Comparison of ENCODE assay signal across 9 cellular contexts in the genomic region with DNA sequence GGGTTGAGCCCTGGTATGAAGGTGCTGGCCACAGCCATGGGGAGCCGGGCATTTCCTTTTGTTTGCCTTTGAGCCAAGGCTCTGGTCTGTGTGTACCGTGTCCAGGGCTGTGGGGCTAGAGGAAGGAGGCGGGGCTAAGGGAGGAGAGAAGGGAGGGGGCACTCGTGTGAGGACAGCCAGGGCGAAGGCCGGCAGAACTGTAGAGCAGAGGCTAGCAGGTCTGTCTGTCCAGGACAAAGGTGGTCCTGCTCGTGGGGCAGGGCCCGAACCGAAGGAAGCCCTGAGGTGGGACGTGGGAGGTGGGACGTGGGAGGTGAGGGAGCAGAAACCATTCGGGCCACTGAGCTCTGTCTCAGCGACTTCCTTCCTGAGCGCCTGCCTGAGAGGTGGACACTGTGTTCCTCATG. TPM values are rescaled to one million over a fixed set of nuclear protein-coding genes. Genes with fewer than 3 reads are reported as not detected.
DNase-seq lines count a peak whose midpoint lies in the region; ATAC-seq and TF ChIP-seq lines count a peak whose summit lies in the region.
"Had no signal": no experiment of that assay in that cellular context is flagged by ENCODE, and none has a peak within 500 bp of the region (broad histone marks: within the 10 kb centered on the region; RNA-seq: fewer than 3 reads in every experiment).

No MANE protein-coding gene starts in this region.

- no peak for TF ChIP-seq CTCF in RWPE1 (conservative IDR thresholded peaks at IDR 0.05; ENCODE audit: low read depth)
- TF ChIP-seq CTCF in coronary artery (IDR thresholded peaks at IDR 0.05) = no peak
- TF ChIP-seq CTCF in lung (IDR thresholded peaks at IDR 0.05; ENCODE audit: control extremely low read depth, extremely low read depth) = no peak

- no peaks in the 10 kb centered on the region for H3K27me3 ChIP-seq in lung (ENCODE audit: control insufficient read depth, insufficient read depth)

- H3K4me3 ChIP-seq in coronary artery = peak overlapping the region; percentile 43
- H3K4me3 ChIP-seq in lung = no peak overlapping the region

- 34 to 48% methylated on average over 14 of the region's 14 CpGs for WGBS in lung, 2 donors

- H3K4me1 ChIP-seq in lung (ENCODE audit: control insufficient read depth in 2 of 2, insufficient read depth in 2 of 2, low read length in 2 of 2) = peaks cover 0 to 4% of the 10 kb centered on the region in 2 donors

- H3K9me3 ChIP-seq in lung (ENCODE audit: control insufficient read depth in 2 of 2, insufficient read depth in 1 of 2, low read length in 1 of 2) = no peaks in the 10 kb centered on the region

- CTCF ChIA-PET in RWPE1 (lab: Yijun Ruan, JAX) = no interaction called here

- H3K27ac ChIP-seq in RWPE1 (peak overlapping the region; percentile 16), coronary artery (peak overlapping the region; percentile 93 to 95), lung (ENCODE audit: low read depth in 1 of 2, low read length in 1 of 2) (no peak overlapping the region), substantia nigra (ENCODE audit: low read depth, low read length, poor library complexity, severe bottlenecking) (peak overlapping the region; percentile 37)

- peak; percentile 37 for ATAC-seq in lung (ENCODE audit: insufficient read depth, low FRiP score)

- DNase-seq in RWPE1 (ENCODE audit: low spot score) (no peak), coronary artery (ENCODE audit: low spot score) (peak; percentile 82), lung (ENCODE audit: low spot score) (peak; percentile 45), substantia nigra (lab: John Stamatoyannopoulos, UW) (peak in 11 of 49 donors; percentile 18 to 39 (median 25)), DMS 273 treated with DMSO at 0.1 percent for 48 hours (lab: John Stamatoyannopoulos, UW) (no peak), NCI-H1092 treated with DMSO at 0.1 percent for 48 hours (lab: John Stamatoyannopoulos, UW) (no peak), NCI-H1105 (lab: John Stamatoyannopoulos, UW) (no peak)
- DNase-seq in stimulated activated CD8-positive, alpha-beta memory T cell treated with anti-CD3 and anti-CD28 coated beads, Interleukin-4, amount 100 ng/mL, for 48 hours = no peak
- DNase-seq: central memory CD4-positive, alpha-beta T cell had no signal

- POLR2A ChIA-PET in RWPE1 (lab: Yijun Ruan, JAX; ENCODE audit: low non-redundant PET) = no interaction called here

- peaks cover 0 to 27% of the 10 kb centered on the region in 2 donors for H3K36me3 ChIP-seq in lung (ENCODE audit: control insufficient read depth in 2 of 2, insufficient read depth in 2 of 2, low read length in 2 of 2)

RNA-seq across cellular contexts. Expression of a gene that starts 41.3 kb away (rescaled TPM):
- 10 to 100 TPM; 13.7 to 46.9 TPM for total RNA-seq in lung
- polyA plus RNA-seq in lung = 10 to 100 TPM; 20.8 to 40.1 TPM

RNA-seq across cellular contexts. Expression of a gene that starts 54.4 kb away (rescaled TPM):
- 1 to 10 TPM; 5.2 to 6.6 TPM for total RNA-seq in lung
- polyA plus RNA-seq in lung = 10 to 100 TPM in 1 of 2 donors, 1 to 10 TPM in 1; 3.1 to 10.6 TPM

Comparison
In these comparisons a context has a peak if more than half of its experiments do, and no peak if none do; other contexts are left out.
1. DNase-seq: peak in coronary artery (single experiment) and lung (single experiment); none in RWPE1 (single experiment), DMS 273 treated with DMSO at 0.1 percent for 48 hours (single experiment), stimulated activated CD8-positive, alpha-beta memory T cell treated with anti-CD3 and anti-CD28 coated beads, Interleukin-4, amount 100 ng/mL, for 48 hours (single experiment), NCI-H1092 treated with DMSO at 0.1 percent for 48 hours (single experiment) and NCI-H1105 (single experiment).
2. H3K27ac ChIP-seq: peak in RWPE1 (single experiment), coronary artery (2 of 2) and substantia nigra (single experiment); none in lung (0 of 2).